8 cellular contexts compared by ENCODE assay signal in genomic region chr6:155313602-155314091, GRCh38. TPM values are rescaled to one million over a fixed set of nuclear protein-coding genes. Genes with fewer than 3 reads are reported as not detected.
DNase-seq lines count a peak whose midpoint lies in the region; ATAC-seq and TF ChIP-seq lines count a peak whose summit lies in the region.

No MANE protein-coding gene starts in this region.

- H3K27me3 ChIP-seq in naive thymus-derived CD4-positive, alpha-beta T cell (ENCODE audit: control insufficient read depth in 2 of 2, insufficient read depth in 2 of 2, low read length in 2 of 2): no peaks in the 10 kb centered on the region

- no peaks in the 10 kb centered on the region for H3K27me3 Mint-ChIP-seq in effector memory CD8-positive, alpha-beta T cell
- no peaks in the 10 kb centered on the region for H3K27me3 Mint-ChIP-seq in naive thymus-derived CD4-positive, alpha-beta T cell

- peaks cover 20% of the 10 kb centered on the region for H3K36me3 Mint-ChIP-seq in effector memory CD8-positive, alpha-beta T cell (ENCODE audit: insufficient read depth)
- peaks cover 0 to 11% (median 4%) of the 10 kb centered on the region in 5 donors for H3K36me3 Mint-ChIP-seq in naive thymus-derived CD4-positive, alpha-beta T cell

- H3K4me3 ChIP-seq in AG09309 (ENCODE audit: control insufficient read depth, low read depth, low read length): peak overlapping the region; percentile 75
- H3K4me3 ChIP-seq in naive thymus-derived CD4-positive, alpha-beta T cell (ENCODE audit: low read length): peak overlapping the region; percentile 86

- peak overlapping the region; percentile 90 for H3K27ac ChIP-seq in naive thymus-derived CD4-positive, alpha-beta T cell (ENCODE audit: low read depth, low read length)

- CTCF ChIA-PET in naive thymus-derived CD4-positive, alpha-beta T cell (lab: Charles Lee): no interaction called here

- peaks cover 19 to 30% of the 10 kb centered on the region in 2 donors for H3K4me1 Mint-ChIP-seq in effector memory CD8-positive, alpha-beta T cell (ENCODE audit: low read depth in 2 of 2)
- H3K4me1 Mint-ChIP-seq in naive thymus-derived CD4-positive, alpha-beta T cell: peaks cover 11 to 51% (median 42%) of the 10 kb centered on the region in 7 donors

- ATAC-seq in GM18870 (IDR thresholded peaks at IDR 0.05; ENCODE audit: unreplicated experiment): peak; percentile 3
- peak; percentile 5 for ATAC-seq in HG03139 (IDR thresholded peaks at IDR 0.05; ENCODE audit: unreplicated experiment)
- ATAC-seq in effector memory CD8-positive, alpha-beta T cell (replicated peaks): peak; percentile 25
- ATAC-seq in naive thymus-derived CD4-positive, alpha-beta T cell: peak; percentile 26

- intact Hi-C loops in naive thymus-derived CD4-positive, alpha-beta T cell (cut with micrococcal nuclease): loop anchor here (1.0 to 10.0 kb wide), 18 partner anchors 25 to 1961 kb away; partner anchors contain the start of genes ARID1B (in 2 of the 2) and SCAF8 (in 2 of the 2)

- no peaks in the 10 kb centered on the region for H3K9me3 Mint-ChIP-seq in effector memory CD8-positive, alpha-beta T cell
- no peaks in the 10 kb centered on the region for H3K9me3 Mint-ChIP-seq in naive thymus-derived CD4-positive, alpha-beta T cell

- H3K36me3 ChIP-seq in naive thymus-derived CD4-positive, alpha-beta T cell (ENCODE audit: control insufficient read depth in 2 of 3, insufficient read depth in 3 of 3, low read length in 3 of 3): peaks cover 0 to 15% (median 0%) of the 10 kb centered on the region in 3 experiments

- TF ChIP-seq CTCF in AG09309 (IDR thresholded peaks at IDR 0.05; ENCODE audit: control insufficient read depth, insufficient read depth, low read depth, low read length, missing control alignments): no peak

- H3K9me3 ChIP-seq in naive thymus-derived CD4-positive, alpha-beta T cell (ENCODE audit: control insufficient read depth in 2 of 3, low read length in 3 of 3): no peaks in the 10 kb centered on the region

- peaks cover 3 to 5% of the 10 kb centered on the region in 2 donors for H3K4me1 ChIP-seq in naive thymus-derived CD4-positive, alpha-beta T cell (ENCODE audit: control insufficient read depth in 2 of 2, insufficient read depth in 2 of 2, low read length in 2 of 2)

- POLR2A ChIA-PET in naive thymus-derived CD4-positive, alpha-beta T cell (lab: Charles Lee): interaction anchor here (0.6 to 1.9 kb wide), 8 partner anchors 8 to 1463 kb away, joined by 3 to 11 read pairs (median 3); partner anchors contain the start of gene ARID1B

- H3K27ac Mint-ChIP-seq in effector memory CD8-positive, alpha-beta T cell: peak overlapping the region; percentile 96 to 97
- peak overlapping the region; percentile 84 to 97 (median 93) for H3K27ac Mint-ChIP-seq in naive thymus-derived CD4-positive, alpha-beta T cell

- H3K4me3 Mint-ChIP-seq in effector memory CD8-positive, alpha-beta T cell: peak overlapping the region; percentile 93 to 95
- H3K4me3 Mint-ChIP-seq in naive thymus-derived CD4-positive, alpha-beta T cell: peak overlapping the region; percentile 80 to 98 (median 96)

- DNase-seq in AG09309 (ENCODE audit: low read depth): no peak
- peak; percentile 56 for DNase-seq in RPMI8226
- peak in 1 of 3 experiments; percentile 5 for DNase-seq in effector memory CD8-positive, alpha-beta T cell
- DNase-seq in naive thymus-derived CD4-positive, alpha-beta T cell: no peak
- no peak for DNase-seq in NK-92 (lab: John Stamatoyannopoulos, UW; ENCODE audit: unreplicated experiment)
- DNase-seq in AG20443 (ENCODE audit: low spot score): no peak

RNA-seq across cellular contexts. Expression of gene TFB1M, which starts 0.6 kb away (rescaled TPM):
- 10 to 100 TPM; 20.5 to 45.4 (median 29.7) TPM for total RNA-seq in naive thymus-derived CD4-positive, alpha-beta T cell
- polyA plus RNA-seq in naive thymus-derived CD4-positive, alpha-beta T cell: 10 to 100 TPM; 15.8 to 27.1 TPM

RNA-seq across cellular contexts. Expression of gene CLDN20, which starts 49.8 kb away (rescaled TPM):
- total RNA-seq in naive thymus-derived CD4-positive, alpha-beta T cell: not detected
- not detected for polyA plus RNA-seq in naive thymus-derived CD4-positive, alpha-beta T cell
